1 cellular context compared by ENCODE assay signal in the genomic region with DNA sequence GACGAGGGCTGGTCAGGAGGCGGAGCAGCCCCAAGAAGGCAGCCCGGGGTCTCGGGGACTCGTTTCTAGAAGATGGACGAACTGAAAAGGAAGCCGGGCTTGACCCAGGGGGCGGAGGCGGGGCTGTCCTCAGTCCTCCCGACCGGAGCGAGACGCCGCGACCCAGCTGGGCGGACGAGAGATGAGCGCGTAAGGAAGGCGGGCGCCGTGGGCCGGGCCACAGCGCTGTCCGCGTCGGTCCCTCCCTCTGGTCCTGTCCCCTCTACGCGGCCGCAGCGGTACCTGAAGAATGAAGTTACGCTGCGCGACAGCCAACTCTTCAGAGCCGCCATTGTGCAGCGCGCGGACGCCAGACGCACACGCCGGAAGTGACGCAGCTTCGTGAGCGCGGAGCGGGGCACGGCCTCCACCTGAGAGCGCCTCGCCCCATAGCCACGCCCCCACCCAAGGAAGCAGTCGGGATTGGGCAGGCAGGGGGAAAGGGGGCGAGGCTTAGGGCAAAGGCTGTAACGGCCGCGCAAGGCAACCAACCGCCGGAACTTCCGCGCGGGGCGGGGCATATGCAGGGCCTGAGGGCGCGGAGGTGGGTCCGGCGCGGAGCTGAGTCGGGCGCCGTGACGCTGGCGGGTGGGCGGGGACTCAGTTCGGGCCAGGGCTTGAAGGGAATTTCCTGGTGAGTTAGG.
TF ChIP-seq lines count a peak whose summit lies in the region.

Gene DIABLO, minus strand, starts transcription at position 370 of the 683 bp plus-strand sequence. Its CDS starts 38 bp downstream, at position 332.

TF ChIP-seq in HEK293, 187 proteins besides CTCF, POLR2A, EP300 and RAD21 (continued from another document and continues in another):
- TF ChIP-seq, protein P1, sequence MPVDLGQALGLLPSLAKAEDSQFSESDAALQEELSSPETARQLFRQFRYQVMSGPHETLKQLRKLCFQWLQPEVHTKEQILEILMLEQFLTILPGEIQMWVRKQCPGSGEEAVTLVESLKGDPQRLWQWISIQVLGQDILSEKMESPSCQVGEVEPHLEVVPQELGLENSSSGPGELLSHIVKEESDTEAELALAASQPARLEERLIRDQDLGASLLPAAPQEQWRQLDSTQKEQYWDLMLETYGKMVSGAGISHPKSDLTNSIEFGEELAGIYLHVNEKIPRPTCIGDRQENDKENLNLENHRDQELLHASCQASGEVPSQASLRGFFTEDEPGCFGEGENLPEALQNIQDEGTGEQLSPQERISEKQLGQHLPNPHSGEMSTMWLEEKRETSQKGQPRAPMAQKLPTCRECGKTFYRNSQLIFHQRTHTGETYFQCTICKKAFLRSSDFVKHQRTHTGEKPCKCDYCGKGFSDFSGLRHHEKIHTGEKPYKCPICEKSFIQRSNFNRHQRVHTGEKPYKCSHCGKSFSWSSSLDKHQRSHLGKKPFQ (tag by site-specific recombination; IDR thresholded peaks at IDR 0.05): no peak
- no peak for TF ChIP-seq PRDM2 (tag by site-specific recombination; IDR thresholded peaks at IDR 0.05; ENCODE audit: borderline replicate concordance)
- TF ChIP-seq ZNF214 (tag by site-specific recombination; IDR thresholded peaks at IDR 0.05; ENCODE audit: borderline replicate concordance): no peak
- TF ChIP-seq ZNF76 (tag by site-specific recombination; IDR thresholded peaks at IDR 0.05; ENCODE audit: borderline replicate concordance, low read depth): peak; percentile 59; the same call in 1 of the 2 replicates
- no peak for TF ChIP-seq ZNF785 (tag by site-specific recombination; IDR thresholded peaks at IDR 0.05)
- TF ChIP-seq ZNF830 (tag by site-specific recombination; IDR thresholded peaks at IDR 0.05; ENCODE audit: low read depth): no peak
- no peak for TF ChIP-seq ZNF148 (tag by site-specific recombination; IDR thresholded peaks at IDR 0.05; ENCODE audit: borderline replicate concordance)
- TF ChIP-seq SCRT2 (tag by site-specific recombination; IDR thresholded peaks at IDR 0.05): peak; percentile 86; the same call in 1 of the 2 replicates
- no peak for TF ChIP-seq ZNF549 (tag by site-specific recombination; IDR thresholded peaks at IDR 0.05)
- TF ChIP-seq KLF7 (tag by site-specific recombination; IDR thresholded peaks at IDR 0.05; ENCODE audit: borderline replicate concordance): peak; percentile 30; the same call in 1 of the 2 replicates
- no peak for TF ChIP-seq ZNF138 (tag by site-specific recombination; IDR thresholded peaks at IDR 0.05; ENCODE audit: borderline replicate concordance)
- no peak for TF ChIP-seq IKZF3 (tag by site-specific recombination; IDR thresholded peaks at IDR 0.05)
- no peak for TF ChIP-seq PRDM6 (tag by site-specific recombination; IDR thresholded peaks at IDR 0.05)
- TF ChIP-seq ZNF335 (tag by site-specific recombination; conservative IDR thresholded peaks at IDR 0.05): peak; percentile 97
- no peak for TF ChIP-seq ZNF473 (tag by site-specific recombination; IDR thresholded peaks at IDR 0.05)
- no peak for TF ChIP-seq ZNF354C (tag by site-specific recombination; IDR thresholded peaks at IDR 0.05; ENCODE audit: borderline replicate concordance, low read depth)
- TF ChIP-seq ZNF366 (tag by site-specific recombination; conservative IDR thresholded peaks at IDR 0.05): no peak
- TF ChIP-seq ZNF155 (tag by site-specific recombination; IDR thresholded peaks at IDR 0.05): no peak
- TF ChIP-seq ZNF248 (tag by site-specific recombination; IDR thresholded peaks at IDR 0.05): no peak
- no peak for TF ChIP-seq ZNF19 (tag by site-specific recombination; IDR thresholded peaks at IDR 0.05; ENCODE audit: low read depth)
- TF ChIP-seq ZNF157 (tag by site-specific recombination; IDR thresholded peaks at IDR 0.05): no peak
- 0 out of 2 replicates have a peak, but pooled peaks have one; percentile 14 for TF ChIP-seq ZBTB8A (tag by site-specific recombination; IDR thresholded peaks at IDR 0.05)
- no peak for TF ChIP-seq ZNF350 (tag by site-specific recombination; IDR thresholded peaks at IDR 0.05)
- peak; percentile 98 for TF ChIP-seq SP2 (tag by site-specific recombination; IDR thresholded peaks at IDR 0.05)
- TF ChIP-seq ZNF37A (tag by site-specific recombination; IDR thresholded peaks at IDR 0.05): no peak
- TF ChIP-seq ZNF555 (tag by site-specific recombination; conservative IDR thresholded peaks at IDR 0.05): no peak
- no peak for TF ChIP-seq ZNF548 (tag by site-specific recombination; IDR thresholded peaks at IDR 0.05)
- no peak for TF ChIP-seq ZNF404 (tag by site-specific recombination; IDR thresholded peaks at IDR 0.05)
- no peak for TF ChIP-seq ZNF776 (tag by site-specific recombination; IDR thresholded peaks at IDR 0.05; ENCODE audit: borderline replicate concordance)
- TF ChIP-seq ZNF610 (tag by site-specific recombination; IDR thresholded peaks at IDR 0.05; ENCODE audit: borderline replicate concordance): 0 out of 2 replicates have a peak, but pooled peaks have one; percentile 59
- no peak for TF ChIP-seq ZNF654 (tag by site-specific recombination; IDR thresholded peaks at IDR 0.05; ENCODE audit: low read depth)
- TF ChIP-seq ZNF621 (tag by site-specific recombination; IDR thresholded peaks at IDR 0.05): no peak
- TF ChIP-seq ZNF239 (tag by site-specific recombination; IDR thresholded peaks at IDR 0.05): no peak
- no peak for TF ChIP-seq ZNF280D (tag by site-specific recombination; IDR thresholded peaks at IDR 0.05)
- TF ChIP-seq ZXDB (tag by site-specific recombination; IDR thresholded peaks at IDR 0.05): peak; percentile 83
- TF ChIP-seq, protein P2, sequence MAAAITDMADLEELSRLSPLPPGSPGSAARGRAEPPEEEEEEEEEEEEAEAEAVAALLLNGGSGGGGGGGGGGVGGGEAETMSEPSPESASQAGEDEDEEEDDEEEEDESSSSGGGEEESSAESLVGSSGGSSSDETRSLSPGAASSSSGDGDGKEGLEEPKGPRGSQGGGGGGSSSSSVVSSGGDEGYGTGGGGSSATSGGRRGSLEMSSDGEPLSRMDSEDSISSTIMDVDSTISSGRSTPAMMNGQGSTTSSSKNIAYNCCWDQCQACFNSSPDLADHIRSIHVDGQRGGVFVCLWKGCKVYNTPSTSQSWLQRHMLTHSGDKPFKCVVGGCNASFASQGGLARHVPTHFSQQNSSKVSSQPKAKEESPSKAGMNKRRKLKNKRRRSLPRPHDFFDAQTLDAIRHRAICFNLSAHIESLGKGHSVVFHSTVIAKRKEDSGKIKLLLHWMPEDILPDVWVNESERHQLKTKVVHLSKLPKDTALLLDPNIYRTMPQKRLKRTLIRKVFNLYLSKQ (tag by site-specific recombination; IDR thresholded peaks at IDR 0.05; ENCODE audit: borderline replicate concordance): no peak
- TF ChIP-seq EGR2 (tag by site-specific recombination; IDR thresholded peaks at IDR 0.05; ENCODE audit: low read depth): peak; percentile 4; the same call in 1 of the 2 replicates
- TF ChIP-seq FEZF1 (tag by site-specific recombination; IDR thresholded peaks at IDR 0.05): no peak
- TF ChIP-seq, protein P3, sequence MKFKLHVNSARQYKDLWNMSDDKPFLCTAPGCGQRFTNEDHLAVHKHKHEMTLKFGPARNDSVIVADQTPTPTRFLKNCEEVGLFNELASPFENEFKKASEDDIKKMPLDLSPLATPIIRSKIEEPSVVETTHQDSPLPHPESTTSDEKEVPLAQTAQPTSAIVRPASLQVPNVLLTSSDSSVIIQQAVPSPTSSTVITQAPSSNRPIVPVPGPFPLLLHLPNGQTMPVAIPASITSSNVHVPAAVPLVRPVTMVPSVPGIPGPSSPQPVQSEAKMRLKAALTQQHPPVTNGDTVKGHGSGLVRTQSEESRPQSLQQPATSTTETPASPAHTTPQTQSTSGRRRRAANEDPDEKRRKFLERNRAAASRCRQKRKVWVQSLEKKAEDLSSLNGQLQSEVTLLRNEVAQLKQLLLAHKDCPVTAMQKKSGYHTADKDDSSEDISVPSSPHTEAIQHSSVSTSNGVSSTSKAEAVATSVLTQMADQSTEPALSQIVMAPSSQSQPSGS (tag by site-specific recombination; IDR thresholded peaks at IDR 0.05; ENCODE audit: low read depth): no peak; the same call in 1 of the 2 replicates
- TF ChIP-seq ZBTB21 (tag by site-specific recombination; IDR thresholded peaks at IDR 0.05): peak; percentile 82
- TF ChIP-seq ZNF121 (tag by site-specific recombination; IDR thresholded peaks at IDR 0.05): no peak
- TF ChIP-seq ZBTB7A (tag by site-specific recombination; IDR thresholded peaks at IDR 0.05; ENCODE audit: low read depth): no peak
- TF ChIP-seq ZNF623 (tag by site-specific recombination; IDR thresholded peaks at IDR 0.05): no peak
- TF ChIP-seq ZNF600 (tag by site-specific recombination; IDR thresholded peaks at IDR 0.05): peak; percentile 77; the same call in 1 of the 2 replicates
